25 cellular contexts compared by ENCODE assay signal in genomic region chr5:177538876-177539275, GRCh38. TPM values are rescaled to one million over a fixed set of nuclear protein-coding genes. Genes with fewer than 3 reads are reported as not detected.
DNase-seq lines count a peak whose midpoint lies in the region; ATAC-seq and TF ChIP-seq lines count a peak whose summit lies in the region.
"Had no signal": no experiment of that assay in that cellular context is flagged by ENCODE, and none has a peak within 500 bp of the region (broad histone marks: within the 10 kb centered on the region; RNA-seq: fewer than 3 reads in every experiment).

No MANE protein-coding gene starts in this region.

- WGBS in esophagus squamous epithelium, 2 donors: 56 to 67% methylated on average over 2 to 7 of the region's 10 CpGs
- 57% methylated on average over 10 of the region's 10 CpGs for WGBS in suprapubic skin

- intact Hi-C loops in esophagus squamous epithelium (cut with DNase I): no loop called here

- H3K4me1 ChIP-seq in esophagus squamous epithelium (peaks cover 21 to 71% (median 45%) of the 10 kb centered on the region in 3 donors), suprapubic skin (peaks cover 49% of the 10 kb centered on the region)

- DNase-seq in RWPE1 (ENCODE audit: low spot score) (peak; percentile 39), esophagus squamous epithelium (lab: John Stamatoyannopoulos, UW) (no peak), nephron progenitor cell (no peak), suprapubic skin (ENCODE audit: low spot score in 2 of 2) (no peak), HEK293T (ENCODE audit: extremely low spot score) (no peak), DMS153 treated with DMSO at 0.1 percent for 48 hours (lab: John Stamatoyannopoulos, UW; ENCODE audit: unreplicated experiment) (no peak)
- DNase-seq: activated CD4-positive, alpha-beta T cell treated with anti-CD3 and anti-CD28 coated beads, Interleukin-2, amount 50 U/mL, for 1 hour; activated T-cell treated with anti-CD3 and anti-CD28 coated beads for 4 hours; GDM1; islet precursor cell; mesendoderm; NCI-H1105; NCI-H82; Peyer's patch; retina; stimulated activated CD4-positive, alpha-beta T cell treated with anti-CD3 and anti-CD28 coated beads, Interleukin-2, amount 100 ng/mL, for 24 hours had no signal

- TF ChIP-seq POLR2A in esophagus squamous epithelium (IDR thresholded peaks at IDR 0.05): no peak
- no peak for TF ChIP-seq POLR2A in suprapubic skin (IDR thresholded peaks at IDR 0.05)

- H3K27me3 ChIP-seq in esophagus squamous epithelium (no peaks in the 10 kb centered on the region), suprapubic skin (no peaks in the 10 kb centered on the region)
- H3K27me3 ChIP-seq: brain microvascular endothelial cell, hepatocyte, Peyer's patch had no signal

- peaks cover 7 to 56% (median 16%) of the 10 kb centered on the region in 3 donors for H3K36me3 ChIP-seq in esophagus squamous epithelium
- H3K36me3 ChIP-seq in suprapubic skin: peaks cover 38% of the 10 kb centered on the region

- H3K27ac ChIP-seq in RWPE1 (peak overlapping the region; percentile 68), esophagus squamous epithelium (peak overlapping the region; percentile 36 to 64 (median 45)), suprapubic skin (peak overlapping the region; percentile 62)
- H3K27ac ChIP-seq: KMS-11 had no signal

- H3K9me3 Mint-ChIP-seq in nephron progenitor cell: no peaks in the 10 kb centered on the region
- H3K9me3 Mint-ChIP-seq: GM23338, neural crest cell had no signal

- H3K9me3 ChIP-seq in esophagus squamous epithelium: no peaks in the 10 kb centered on the region
- H3K9me3 ChIP-seq in suprapubic skin: no peaks in the 10 kb centered on the region
- H3K9me3 ChIP-seq: Peyer's patch had no signal

- CTCF ChIA-PET in RWPE1 (lab: Yijun Ruan, JAX): no interaction called here
- CTCF ChIA-PET in HEK293T (lab: Yijun Ruan, JAX): no interaction called here

- POLR2A ChIA-PET in RWPE1 (lab: Yijun Ruan, JAX; ENCODE audit: low non-redundant PET): interaction anchor here (1.2 kb wide), 1 partner anchor 21 kb away, joined by 3 read pairs; no protein-coding TSS in a partner anchor
- POLR2A ChIA-PET in HEK293T (lab: Yijun Ruan, JAX): interaction anchor here (0.6 kb wide), 1 partner anchor 520 kb away, joined by 3 read pairs; no protein-coding TSS in a partner anchor

- no peak for TF ChIP-seq CTCF in RWPE1 (conservative IDR thresholded peaks at IDR 0.05; ENCODE audit: low read depth)
- TF ChIP-seq CTCF in esophagus squamous epithelium (IDR thresholded peaks at IDR 0.05): no peak
- no peak for TF ChIP-seq CTCF in nephron progenitor cell (IDR thresholded peaks at IDR 0.05)
- TF ChIP-seq CTCF in suprapubic skin (IDR thresholded peaks at IDR 0.05): no peak

- TF ChIP-seq EP300 in suprapubic skin (IDR thresholded peaks at IDR 0.05): no peak

- ATAC-seq in GM21576 (IDR thresholded peaks at IDR 0.05; ENCODE audit: unreplicated experiment): no peak
- ATAC-seq in GM21367 (IDR thresholded peaks at IDR 0.05; ENCODE audit: unreplicated experiment): no peak
- ATAC-seq: GM23338 had no signal

- H3K36me3 Mint-ChIP-seq in nephron progenitor cell (ENCODE audit: low read depth): peaks cover 45% of the 10 kb centered on the region
- H3K36me3 Mint-ChIP-seq: activated naive CD8-positive, alpha-beta T cell had no signal

- H3K4me3 Mint-ChIP-seq in nephron progenitor cell: no peak overlapping the region
- H3K4me3 Mint-ChIP-seq: activated naive CD8-positive, alpha-beta T cell; B cell; GM23338; neural crest cell had no signal

- H3K4me1 Mint-ChIP-seq in nephron progenitor cell: peaks cover 14% of the 10 kb centered on the region
- H3K4me1 Mint-ChIP-seq: B cell had no signal

- no peak overlapping the region for H3K4me3 ChIP-seq in esophagus squamous epithelium
- no peak overlapping the region for H3K4me3 ChIP-seq in suprapubic skin
- H3K4me3 ChIP-seq: GM23338, hepatocyte, Peyer's patch had no signal

- H3K27me3 Mint-ChIP-seq in nephron progenitor cell (ENCODE audit: low read depth, poor library complexity): peaks cover 2% of the 10 kb centered on the region
- H3K27me3 Mint-ChIP-seq: activated naive CD8-positive, alpha-beta T cell; B cell had no signal

- H3K27ac Mint-ChIP-seq in nephron progenitor cell: peak overlapping the region; percentile 42
- H3K27ac Mint-ChIP-seq: activated naive CD8-positive, alpha-beta T cell; B cell had no signal

TF ChIP-seq in HEK293T, 16 proteins besides CTCF, POLR2A, EP300 and RAD21:
- TF ChIP-seq ARNT (IDR thresholded peaks at IDR 0.05) (no peak), FOXM1 (IDR thresholded peaks at IDR 0.05; ENCODE audit: borderline replicate concordance) (no peak), SP1 (IDR thresholded peaks at IDR 0.05) (no peak), L3MBTL2 (conservative IDR thresholded peaks at IDR 0.05) (no peak), TARDBP (IDR thresholded peaks at IDR 0.05) (no peak), ELF4 (IDR thresholded peaks at IDR 0.05) (no peak), FOXA1 (IDR thresholded peaks at IDR 0.05) (no peak), CTBP1 (IDR thresholded peaks at IDR 0.05; ENCODE audit: borderline replicate concordance) (no peak), FOXK2 (IDR thresholded peaks at IDR 0.05) (no peak)
- TF ChIP-seq, protein P1, sequence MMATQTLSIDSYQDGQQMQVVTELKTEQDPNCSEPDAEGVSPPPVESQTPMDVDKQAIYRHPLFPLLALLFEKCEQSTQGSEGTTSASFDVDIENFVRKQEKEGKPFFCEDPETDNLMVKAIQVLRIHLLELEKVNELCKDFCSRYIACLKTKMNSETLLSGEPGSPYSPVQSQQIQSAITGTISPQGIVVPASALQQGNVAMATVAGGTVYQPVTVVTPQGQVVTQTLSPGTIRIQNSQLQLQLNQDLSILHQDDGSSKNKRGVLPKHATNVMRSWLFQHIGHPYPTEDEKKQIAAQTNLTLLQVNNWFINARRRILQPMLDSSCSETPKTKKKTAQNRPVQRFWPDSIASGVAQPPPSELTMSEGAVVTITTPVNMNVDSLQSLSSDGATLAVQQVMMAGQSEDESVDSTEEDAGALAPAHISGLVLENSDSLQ (IDR thresholded peaks at IDR 0.05): no peak

RNA-seq across cellular contexts. Expression of gene FAM193B, which starts 15.5 kb away (rescaled TPM):
- total RNA-seq in esophagus squamous epithelium (10 to 100 TPM; 28.5 to 52.1 (median 41.9) TPM), suprapubic skin (100 to 1,000 TPM in 1 of 4 donors, 10 to 100 TPM in 3; 55.6 to 328 (median 78.2) TPM)

RNA-seq across cellular contexts. Expression of gene DDX41, which starts 22.1 kb away (rescaled TPM):
- total RNA-seq in esophagus squamous epithelium (10 to 100 TPM; 63.4 to 96.5 (median 76.2) TPM), suprapubic skin (100 to 1,000 TPM in 2 of 4 donors, 10 to 100 TPM in 2; 83.8 to 148 (median 103) TPM)

RNA-seq across cellular contexts. Expression of gene DOK3, which starts 29.2 kb away (rescaled TPM):
- total RNA-seq in esophagus squamous epithelium (1 to 10 TPM; 2.4 to 7.2 (median 4.4) TPM), suprapubic skin (1 to 10 TPM in 3 of 4 donors, under 1 TPM in 1; 0.89 to 7.3 (median 1.8) TPM)

RNA-seq across cellular contexts. Expression of gene PDLIM7, which starts 41.5 kb away (rescaled TPM):
- 10 to 100 TPM; 17.1 to 81.6 (median 33.6) TPM for total RNA-seq in esophagus squamous epithelium
- 10 to 100 TPM; 28.7 to 41.3 (median 32.0) TPM for total RNA-seq in suprapubic skin

RNA-seq across cellular contexts. Expression of gene TMED9, which starts 53.1 kb away (rescaled TPM):
- 100 to 1,000 TPM in 3 of 4 donors, 10 to 100 TPM in 1; 96.5 to 141 (median 119) TPM for total RNA-seq in esophagus squamous epithelium
- 10 to 100 TPM; 60.3 to 84.5 (median 79.5) TPM for total RNA-seq in suprapubic skin
